ENCODE assay signal across 8 cellular contexts in the genomic region with DNA sequence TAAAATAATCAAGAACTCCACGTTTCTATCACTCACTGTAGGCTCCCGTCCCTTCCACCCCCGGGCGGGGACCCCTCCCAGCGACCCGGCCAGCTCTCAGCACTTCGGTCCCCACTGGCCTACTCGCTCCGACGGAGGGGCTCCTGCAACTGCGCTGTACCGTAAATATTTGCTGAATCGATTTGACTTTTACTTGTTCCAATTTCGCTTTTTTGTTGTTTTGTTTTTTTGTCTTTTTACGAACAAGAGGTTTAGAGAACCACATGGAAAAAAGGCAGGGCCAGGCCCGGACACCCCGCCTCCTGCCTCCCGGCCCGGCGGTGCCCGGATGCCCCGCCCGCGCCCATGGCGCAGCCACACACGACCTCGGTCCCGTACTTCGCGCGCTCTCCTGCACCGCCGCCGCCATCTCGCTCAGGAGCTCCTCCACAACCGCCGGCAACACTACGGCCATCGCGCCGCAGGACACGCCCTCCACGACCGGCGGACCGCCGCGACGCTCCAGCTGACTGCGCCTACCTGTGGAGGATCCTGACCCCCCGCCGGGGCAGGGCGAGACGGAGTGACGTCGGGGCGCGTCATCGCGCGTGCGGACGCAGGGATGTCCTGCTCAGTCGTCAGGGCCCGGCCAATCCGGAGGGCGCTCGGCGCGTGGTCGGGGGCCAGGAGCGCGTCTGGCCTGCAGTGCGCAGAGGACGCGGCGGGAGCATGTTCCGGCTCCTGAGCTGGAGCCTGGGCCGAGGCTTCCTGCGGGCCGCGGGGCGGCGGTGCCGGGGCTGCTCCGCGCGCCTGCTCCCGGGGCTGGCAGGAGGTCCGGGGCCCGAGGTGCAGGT. TPM values are rescaled to one million over a fixed set of nuclear protein-coding genes. Genes with fewer than 3 reads are reported as not detected.
DNase-seq lines count a peak whose midpoint lies in the region; ATAC-seq and TF ChIP-seq lines count a peak whose summit lies in the region.

A gene with protein sequence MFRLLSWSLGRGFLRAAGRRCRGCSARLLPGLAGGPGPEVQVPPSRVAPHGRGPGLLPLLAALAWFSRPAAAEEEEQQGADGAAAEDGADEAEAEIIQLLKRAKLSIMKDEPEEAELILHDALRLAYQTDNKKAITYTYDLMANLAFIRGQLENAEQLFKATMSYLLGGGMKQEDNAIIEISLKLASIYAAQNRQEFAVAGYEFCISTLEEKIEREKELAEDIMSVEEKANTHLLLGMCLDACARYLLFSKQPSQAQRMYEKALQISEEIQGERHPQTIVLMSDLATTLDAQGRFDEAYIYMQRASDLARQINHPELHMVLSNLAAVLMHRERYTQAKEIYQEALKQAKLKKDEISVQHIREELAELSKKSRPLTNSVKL (plus strand): TSS at position 684 of the 833 bp plus-strand sequence. CDS start 25 bp downstream, at position 709.
A gene with protein sequence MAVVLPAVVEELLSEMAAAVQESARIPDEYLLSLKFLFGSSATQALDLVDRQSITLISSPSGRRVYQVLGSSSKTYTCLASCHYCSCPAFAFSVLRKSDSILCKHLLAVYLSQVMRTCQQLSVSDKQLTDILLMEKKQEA (minus strand): TSS at position 564 of the 833 bp plus-strand sequence. CDS start 110 bp downstream, at position 454.

- TF ChIP-seq EP300 in Ishikawa (IDR thresholded peaks at IDR 0.05; ENCODE audit: borderline replicate concordance), result peak; percentile 55; the same call in 1 of the 2 replicates

- H3K4me1 ChIP-seq in mucosa of descending colon (ENCODE audit: low read depth), result peaks cover 8% of the 10 kb centered on the region

- H3K4me3 ChIP-seq in mucosa of descending colon, result peak within 1 kb of the TSS; percentile 58

- H3K27ac ChIP-seq in epithelial cell of prostate, result peak within 1 kb of the TSS; percentile 94

- TF ChIP-seq CTCF in mucosa of descending colon (IDR thresholded peaks at IDR 0.05), result no peak

- intact Hi-C loops in mucosa of descending colon (cut with DNase I, micrococcal nuclease), result loop anchor here (10.0 kb wide), 2 partner anchors 55 to 175 kb away; a partner anchor contains a TSS

- ATAC-seq in GM21619 (IDR thresholded peaks at IDR 0.05; ENCODE audit: unreplicated experiment) (peak; percentile 92), mucosa of descending colon (peak; percentile 95)

- DNase-seq in DMS53 (lab: John Stamatoyannopoulos, UW), result peak; percentile 97
- peak; percentile 44 for DNase-seq in OCI-M2 (lab: John Stamatoyannopoulos, UW; ENCODE audit: unreplicated experiment)
- DNase-seq in activated T-cell treated with anti-CD3 and anti-CD28 coated beads for 48 hours (ENCODE audit: low read depth), result peak; percentile 97
- peak; percentile 72 for DNase-seq in epithelial cell of prostate (ENCODE audit: low read depth, low spot score)
- peak; percentile 98 to 99 (median 99) for DNase-seq in mucosa of descending colon
- DNase-seq in stimulated activated CD8-positive, alpha-beta memory T cell treated with anti-CD3 and anti-CD28 coated beads, Interleukin-4, amount 100 ng/mL, for 1 hour (ENCODE audit: low read depth in 2 of 2, low spot score in 1 of 2), result peak; percentile 79

- TF ChIP-seq RAD21 in Ishikawa (IDR thresholded peaks at IDR 0.05; ENCODE audit: low read depth), result no peak

- H3K9me3 ChIP-seq in mucosa of descending colon, result no peaks in the 10 kb centered on the region

- H3K36me3 ChIP-seq in mucosa of descending colon (ENCODE audit: low read depth), result no peaks in the 10 kb centered on the region

TF ChIP-seq in Ishikawa, 13 proteins besides CTCF, POLR2A, EP300 and RAD21:
- TF ChIP-seq NFIC (IDR thresholded peaks at IDR 0.05) (no peak), FOXM1 (IDR thresholded peaks at IDR 0.05; ENCODE audit: borderline replicate concordance, low read depth) (peak; percentile 53; the same call in 1 of the 2 replicates), TCF12 (IDR thresholded peaks at IDR 0.05; ENCODE audit: low read depth) (no peak; the same call in 1 of the 2 replicates), CREB1 (IDR thresholded peaks at IDR 0.05; ENCODE audit: low read depth) (peak; percentile 98), ZBTB7A (IDR thresholded peaks at IDR 0.05; ENCODE audit: low read depth) (0 out of 2 replicates have a peak, but pooled peaks have one; percentile 46), YY1 (IDR thresholded peaks at IDR 0.05; ENCODE audit: low read depth) (peak; percentile 89), CEBPB (IDR thresholded peaks at IDR 0.05) (no peak), TEAD4 (IDR thresholded peaks at IDR 0.05) (peak; percentile 55), TAF1 (IDR thresholded peaks at IDR 0.05; ENCODE audit: low read depth) (peak; percentile 93)
- TF ChIP-seq, protein P1, sequence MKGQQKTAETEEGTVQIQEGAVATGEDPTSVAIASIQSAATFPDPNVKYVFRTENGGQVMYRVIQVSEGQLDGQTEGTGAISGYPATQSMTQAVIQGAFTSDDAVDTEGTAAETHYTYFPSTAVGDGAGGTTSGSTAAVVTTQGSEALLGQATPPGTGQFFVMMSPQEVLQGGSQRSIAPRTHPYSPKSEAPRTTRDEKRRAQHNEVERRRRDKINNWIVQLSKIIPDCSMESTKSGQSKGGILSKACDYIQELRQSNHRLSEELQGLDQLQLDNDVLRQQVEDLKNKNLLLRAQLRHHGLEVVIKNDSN (IDR thresholded peaks at IDR 0.05), result peak; percentile 54; the same call in 1 of the 2 replicates
- TF ChIP-seq, protein P2, sequence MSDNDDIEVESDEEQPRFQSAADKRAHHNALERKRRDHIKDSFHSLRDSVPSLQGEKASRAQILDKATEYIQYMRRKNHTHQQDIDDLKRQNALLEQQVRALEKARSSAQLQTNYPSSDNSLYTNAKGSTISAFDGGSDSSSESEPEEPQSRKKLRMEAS (IDR thresholded peaks at IDR 0.05), result peak; percentile 93

RNA-seq across cellular contexts. Expression of the first gene that starts in this region (rescaled TPM):
- 10 to 100 TPM; 32.5 to 52.2 (median 41.9) TPM for total RNA-seq in mucosa of descending colon

RNA-seq across cellular contexts. Expression of the second gene that starts in this region (rescaled TPM):
- total RNA-seq in mucosa of descending colon, result 10 to 100 TPM; 17.3 to 32.1 (median 26.0) TPM

Comparison
In these comparisons a context has a peak if more than half of its experiments do, and no peak if none do; other contexts are left out.
1. Peak in every context shown above with its lines: DNase-seq, ATAC-seq, H3K4me3 ChIP-seq and H3K27ac ChIP-seq.
2. DNase-seq: peak in every context shown above with its lines; median percentile 99 in mucosa of descending colon; 97 in DMS53; 97 in activated T-cell treated with anti-CD3 and anti-CD28 coated beads for 48 hours; 79 in stimulated activated CD8-positive, alpha-beta memory T cell treated with anti-CD3 and anti-CD28 coated beads, Interleukin-4, amount 100 ng/mL, for 1 hour; 72 in epithelial cell of prostate; 44 in OCI-M2.